In genomic region chr3:100006570-100007271, GRCh38 we compare ENCODE assay signal across 10 cellular contexts.
DNase-seq lines count a peak whose midpoint lies in the region; ATAC-seq and TF ChIP-seq lines count a peak whose summit lies in the region.
"Had no signal": no experiment of that assay in that cellular context is flagged by ENCODE, and none has a peak within 500 bp of the region (broad histone marks: within the 10 kb centered on the region; RNA-seq: fewer than 3 reads in every experiment).

No MANE protein-coding gene starts in this region.

- H2BK120ac ChIP-seq in IMR-90 (ENCODE audit: low read depth, low read length) = peak overlapping the region; percentile 16; the same call in 1 of the 2 replicates

- no peak overlapping the region for H2BK15ac ChIP-seq in IMR-90 (ENCODE audit: low read depth, low read length)

- WGBS in IMR-90 (ENCODE audit: extremely low coverage in 2 of 2, insufficient read length in 1 of 2), 2 experiments = no CpG with 5 or more reads among the region's 2 CpGs
- 60% methylated on average over 2 of the region's 2 CpGs for WGBS in mammary epithelial cell (ENCODE audit: low coverage, missing lambda C conversion rate)
- WGBS in prostate gland = 25% methylated on average over 2 of the region's 2 CpGs

- BruUV-seq in IMR-90 (replicated peaks; lab: Mats Ljungman, UMichigan) (no TSS peak), mammary epithelial cell (replicated peaks; lab: Mats Ljungman, UMichigan) (no TSS peak)

- peak; percentile 43 for TF ChIP-seq RAD21 in IMR-90 (IDR thresholded peaks at IDR 0.05; ENCODE audit: low read length)

- H3K36me3 ChIP-seq in IMR-90 (ENCODE audit: control insufficient read depth, insufficient read depth, low read length) (no peaks in the 10 kb centered on the region), mammary epithelial cell (ENCODE audit: insufficient read depth, low read length) (no peaks in the 10 kb centered on the region), subcutaneous abdominal adipose tissue (ENCODE audit: control insufficient read depth in 5 of 5, insufficient read depth in 5 of 5, low read length in 5 of 5) (no peaks in the 10 kb centered on the region), prostate gland (no peaks in the 10 kb centered on the region)

- no peak overlapping the region for H2AFZ ChIP-seq in IMR-90 (replicated peaks; ENCODE audit: low read length, poor library complexity)
- no peak overlapping the region for H2AFZ ChIP-seq in mammary epithelial cell (ENCODE audit: low read depth, low read length)

- TF ChIP-seq POLR2A in IMR-90 (IDR thresholded peaks at IDR 0.05; ENCODE audit: low read depth, low read length) (no peak), prostate gland (IDR thresholded peaks at IDR 0.05) (no peak)

- intact Hi-C loops in IMR-90 (cut with micrococcal nuclease) = loop anchor here (2.0 kb wide), 1 partner anchor 134 kb away; no protein-coding TSS in a partner anchor
- intact Hi-C loops in mammary epithelial cell (cut with micrococcal nuclease) = loop anchor here (2.0 kb wide), 1 partner anchor 164 kb away; no protein-coding TSS in a partner anchor
- intact Hi-C loops in prostate gland (cut with DNase I) = no loop called here

- DNase-seq in IMR-90 (peak; percentile 60), mammary epithelial cell (peak; percentile 45), kidney glomerular epithelial cell (lab: John Stamatoyannopoulos, UW) (peak; percentile 66), prostate gland (ENCODE audit: low spot score) (no peak), GM19240 (ENCODE audit: insufficient read length, low spot score) (no peak)
- DNase-seq: glutamatergic neuron, NCI-H187 treated with DMSO at 0.1 percent for 48 hours had no signal

- H3K4ac ChIP-seq in IMR-90 (ENCODE audit: low read depth, low read length) = no peak overlapping the region

- H3K9me1 ChIP-seq in IMR-90 (ENCODE audit: insufficient read depth, low read length) = peaks cover 12% of the 10 kb centered on the region; the same call in 1 of the 2 replicates

- ATAC-seq in IMR-90 (ENCODE audit: low read depth) = peak; percentile 38; the same call in 1 of the 2 replicates
- no peak for ATAC-seq in HG02798 (IDR thresholded peaks at IDR 0.05; ENCODE audit: poor library complexity, unreplicated experiment)
- no peak for ATAC-seq in GM21390 (IDR thresholded peaks at IDR 0.05; ENCODE audit: unreplicated experiment)

- H3K27ac ChIP-seq in IMR-90 (ENCODE audit: insufficient read depth, low read length) = no peak overlapping the region
- no peak overlapping the region for H3K27ac ChIP-seq in mammary epithelial cell (ENCODE audit: insufficient read depth, low read depth, low read length)
- peak overlapping the region; percentile 52 for H3K27ac ChIP-seq in subcutaneous abdominal adipose tissue (ENCODE audit: low read depth, low read length)
- H3K27ac ChIP-seq in prostate gland = no peak overlapping the region

- no peak overlapping the region for H2BK5ac ChIP-seq in IMR-90 (ENCODE audit: low read depth, low read length, poor library complexity, severe bottlenecking)

- H2BK20ac ChIP-seq in IMR-90 (ENCODE audit: low read depth, low read length) = no peak overlapping the region

- H2AK5ac ChIP-seq in IMR-90 (ENCODE audit: low read depth, low read length) = no peak overlapping the region

- in situ Hi-C loops in IMR-90 (cut with MboI; ENCODE audit: low sequenced_read_pairs) = no loop called here
- in situ Hi-C loops in mammary epithelial cell (cut with MboI; ENCODE audit: low sequenced_read_pairs in 2 of 2) = no loop called here

- H3K4me3 ChIP-seq in IMR-90 (ENCODE audit: insufficient read depth, low read depth, low read length) (no peak overlapping the region), mammary epithelial cell (replicated peaks in 1 of 3; ENCODE audit: insufficient read depth in 1 of 3, low read depth in 2 of 3, low read length in 3 of 3) (no peak overlapping the region), subcutaneous abdominal adipose tissue (ENCODE audit: low read depth in 1 of 5, low read length in 5 of 5) (no peak overlapping the region), prostate gland (no peak overlapping the region)

- no peak overlapping the region for H4K8ac ChIP-seq in IMR-90 (ENCODE audit: low read depth in 2 of 2, low read length in 2 of 2)

- H3K23ac ChIP-seq in IMR-90 (ENCODE audit: low read depth, low read length) = no peak overlapping the region

- peak overlapping the region; percentile 40; the same call in 1 of the 2 replicates for H4K5ac ChIP-seq in IMR-90 (ENCODE audit: low read depth, low read length)

- peaks cover 6% of the 10 kb centered on the region for H3K79me2 ChIP-seq in mammary epithelial cell (ENCODE audit: insufficient read depth, low read length)

- no peak overlapping the region for H3K14ac ChIP-seq in IMR-90 (replicated peaks; ENCODE audit: low read depth, low read length)

- peak overlapping the region; percentile 53 for H3K18ac ChIP-seq in IMR-90 (ENCODE audit: low read depth, low read length)

- H3K4me2 ChIP-seq in IMR-90 (ENCODE audit: low read depth, low read length) (peak overlapping the region; percentile 37; the same call in 1 of the 2 replicates), mammary epithelial cell (ENCODE audit: insufficient read depth, low read depth, low read length) (no peak overlapping the region)

- no peak overlapping the region for H4K91ac ChIP-seq in IMR-90 (ENCODE audit: insufficient read depth, low read depth, low read length)

- H3K27me3 ChIP-seq in IMR-90 (ENCODE audit: control insufficient read depth, insufficient read depth, low read length) (no peaks in the 10 kb centered on the region), mammary epithelial cell (ENCODE audit: insufficient read depth, low read length) (no peaks in the 10 kb centered on the region), subcutaneous abdominal adipose tissue (ENCODE audit: control insufficient read depth in 5 of 5, insufficient read depth in 4 of 5, low read length in 5 of 5) (no peaks in the 10 kb centered on the region), prostate gland (replicated peaks; ENCODE audit: insufficient read depth) (no peaks in the 10 kb centered on the region)

- POLR2A ChIA-PET in IMR-90 (lab: Charles Lee; ENCODE audit: unreplicated experiment) = interaction anchor here (0.6 to 1.2 kb wide), 3 partner anchors 130 to 250 kb away, joined by 3 to 6 read pairs (median 3); no protein-coding TSS in a partner anchor

- H3K9me3 ChIP-seq in IMR-90 (ENCODE audit: control insufficient read depth, insufficient read depth, low read length) (no peaks in the 10 kb centered on the region), mammary epithelial cell (replicated peaks; ENCODE audit: insufficient read depth, low read length) (no peaks in the 10 kb centered on the region), subcutaneous abdominal adipose tissue (ENCODE audit: control insufficient read depth in 5 of 5, low read length in 5 of 5) (no peaks in the 10 kb centered on the region), prostate gland (no peaks in the 10 kb centered on the region)

- CTCF ChIA-PET in IMR-90 (lab: Yijun Ruan, JAX) (interaction anchor here (0.6 to 2.0 kb wide), 9 partner anchors 9 to 171 kb away, joined by 3 to 5 read pairs (median 4); no protein-coding TSS in a partner anchor), mammary epithelial cell (lab: Charles Lee; ENCODE audit: low non-redundant PET) (interaction anchor here (0.7 kb wide), 1 partner anchor 174 kb away, joined by 5 read pairs; no protein-coding TSS in a partner anchor)

- H3K4me1 ChIP-seq in IMR-90 (ENCODE audit: control insufficient read depth, insufficient read depth, low read length) (peaks cover 11% of the 10 kb centered on the region), mammary epithelial cell (ENCODE audit: insufficient read depth, low read length) (peaks cover 28% of the 10 kb centered on the region), subcutaneous abdominal adipose tissue (ENCODE audit: control insufficient read depth in 5 of 5, insufficient read depth in 5 of 5, low read length in 5 of 5) (peaks cover 0 to 43% (median 17%) of the 10 kb centered on the region in 5 donors), prostate gland (replicated peaks) (no peaks in the 10 kb centered on the region)

- H2AK9ac ChIP-seq in IMR-90 (replicated peaks; ENCODE audit: low read depth, low read length, poor library complexity) = no peak overlapping the region

- dilution Hi-C loops in IMR-90 (cut with HindIII; ENCODE audit: low sequenced_read_pairs, unreplicated experiment) = no loop called here
- dilution Hi-C loops in mammary epithelial cell (cut with HindIII; ENCODE audit: low sequenced_read_pairs) = no loop called here

- H4K20me1 ChIP-seq in IMR-90 (ENCODE audit: insufficient read depth, low read length) (no peaks in the 10 kb centered on the region), mammary epithelial cell (ENCODE audit: insufficient read depth, low read length) (no peaks in the 10 kb centered on the region)

- H3K79me1 ChIP-seq in IMR-90 (ENCODE audit: low read depth in 1 of 2, low read length in 2 of 2) = peaks cover 6 to 7% of the 10 kb centered on the region in 2 experiments; a peak in 3 of 4 replicates

- no peak overlapping the region for H3K56ac ChIP-seq in IMR-90 (ENCODE audit: extremely low read depth, insufficient read depth, low read length)

- H3K9ac ChIP-seq in IMR-90 (ENCODE audit: low read depth, low read length) (no peak overlapping the region), mammary epithelial cell (ENCODE audit: insufficient read depth, low read length) (no peak overlapping the region), subcutaneous abdominal adipose tissue (ENCODE audit: low read length in 5 of 5) (no peak overlapping the region)

- TF ChIP-seq CTCF in IMR-90 (conservative IDR thresholded peaks at IDR 0.05; ENCODE audit: low read depth, low read length) = peak; percentile 36
- peak in 1 of 2 donors; percentile 38 for TF ChIP-seq CTCF in mammary epithelial cell (conservative IDR thresholded peaks at IDR 0.05 in 1 of 2, IDR thresholded peaks at IDR 0.05 in 1 of 2; ENCODE audit: extremely low read depth in 1 of 2, insufficient read depth in 1 of 2, low read depth in 1 of 2, low read length in 2 of 2)
- peak in 2 of 4 experiments; percentile 17 to 23 for TF ChIP-seq CTCF in prostate gland (IDR thresholded peaks at IDR 0.05)

TF ChIP-seq in IMR-90, 13 proteins besides CTCF, POLR2A, EP300 and RAD21:
- peak; percentile 31; the same call in 1 of the 2 replicates for TF ChIP-seq SMC3 (IDR thresholded peaks at IDR 0.05; ENCODE audit: low read depth, low read length)
- no peak for TF ChIP-seq FOS (IDR thresholded peaks at IDR 0.05; ENCODE audit: low read depth, low read length)

Comparison
In these comparisons a context has a peak if more than half of its experiments do, and no peak if none do; other contexts are left out.
1. DNase-seq: peak in IMR-90 (single experiment), mammary epithelial cell (single experiment) and kidney glomerular epithelial cell (single experiment); none in prostate gland (single experiment) and GM19240 (single experiment).